Comparison of ENCODE assay signal across 11 cellular contexts in the genomic region with DNA sequence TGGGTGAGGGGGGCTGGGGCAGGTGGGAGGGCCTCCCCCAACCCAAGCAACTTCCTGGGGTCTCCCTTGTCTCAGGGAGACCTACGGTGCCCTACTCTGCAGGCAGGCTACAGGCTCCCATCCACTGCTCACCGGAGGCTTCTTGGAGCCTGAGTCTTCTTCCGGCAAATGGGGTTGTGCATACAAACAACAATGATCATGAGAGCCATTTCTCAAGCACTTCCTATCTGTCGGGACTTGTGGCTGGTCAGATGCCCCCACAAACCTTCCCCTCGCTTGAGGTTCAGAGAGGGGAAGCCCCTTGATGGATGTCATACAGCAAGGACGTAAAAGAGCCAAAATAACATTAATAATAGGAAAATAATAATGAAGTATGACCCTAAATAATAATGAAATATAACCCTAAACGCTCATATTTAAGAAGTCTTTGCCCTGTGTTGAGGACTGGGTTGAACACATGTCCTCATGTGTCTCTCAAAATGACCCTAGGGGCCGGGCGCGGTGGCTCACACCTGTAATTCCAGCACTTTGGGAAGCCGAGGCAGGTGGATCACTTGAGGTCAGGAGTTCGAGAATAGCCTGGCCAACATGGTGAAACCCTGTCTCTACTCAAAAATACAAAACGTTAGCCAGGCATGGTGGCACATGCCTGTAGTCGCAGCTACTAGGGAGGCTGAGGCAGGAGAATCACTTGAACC. TPM values are rescaled to one million over a fixed set of nuclear protein-coding genes. Genes with fewer than 3 reads are reported as not detected.
DNase-seq lines count a peak whose midpoint lies in the region; ATAC-seq and TF ChIP-seq lines count a peak whose summit lies in the region.
"Had no signal": no experiment of that assay in that cellular context is flagged by ENCODE, and none has a peak within 500 bp of the region (broad histone marks: within the 10 kb centered on the region; RNA-seq: fewer than 3 reads in every experiment).

No MANE protein-coding gene starts in this region.

- no peaks in the 10 kb centered on the region for H3K9me3 ChIP-seq in right atrium auricular region
- H3K9me3 ChIP-seq in lung (ENCODE audit: control insufficient read depth in 2 of 2, insufficient read depth in 1 of 2, low read length in 1 of 2) = no peaks in the 10 kb centered on the region
- H3K9me3 ChIP-seq: MG63 had no signal

- peaks cover 5 to 31% of the 10 kb centered on the region in 2 donors for H3K4me1 ChIP-seq in right atrium auricular region
- peaks cover 5 to 6% of the 10 kb centered on the region in 2 donors for H3K4me1 ChIP-seq in lung (ENCODE audit: control insufficient read depth in 2 of 2, insufficient read depth in 2 of 2, low read length in 2 of 2)
- H3K4me1 ChIP-seq in urinary bladder (ENCODE audit: insufficient read depth) = no peaks in the 10 kb centered on the region

- ATAC-seq in Right ventricle myocardium inferior = no peak
- ATAC-seq in activated CD8-positive, alpha-beta T cell treated with anti-CD3 and anti-CD28 coated beads for 36 hours = peak; percentile 41
- ATAC-seq in lung (ENCODE audit: insufficient read depth, low FRiP score) = no peak
- ATAC-seq in GM18907 (IDR thresholded peaks at IDR 0.05; ENCODE audit: unreplicated experiment) = no peak

- H3K27me3 Mint-ChIP-seq in activated CD8-positive, alpha-beta T cell treated with anti-CD3 and anti-CD28 coated beads for 36 hours = no peaks in the 10 kb centered on the region

- peak overlapping the region; percentile 99 for H3K4me3 Mint-ChIP-seq in activated CD8-positive, alpha-beta T cell treated with anti-CD3 and anti-CD28 coated beads for 36 hours

- intact Hi-C loops in Right ventricle myocardium inferior (cut with DNase I) = loop anchor here (10.0 kb wide), 1 partner anchor 111 kb away; no protein-coding TSS in a partner anchor
- intact Hi-C loops in activated CD8-positive, alpha-beta T cell treated with anti-CD3 and anti-CD28 coated beads for 36 hours (cut with micrococcal nuclease) = no loop called here

- WGBS in lung, 2 donors = 64 to 72% methylated on average over 14 of the region's 14 CpGs
- WGBS in urinary bladder = 86% methylated on average over 14 of the region's 14 CpGs

- no peaks in the 10 kb centered on the region for H3K9me3 Mint-ChIP-seq in activated CD8-positive, alpha-beta T cell treated with anti-CD3 and anti-CD28 coated beads for 36 hours

- H3K27me3 ChIP-seq in right atrium auricular region = no peaks in the 10 kb centered on the region
- H3K27me3 ChIP-seq in lung (ENCODE audit: control insufficient read depth, insufficient read depth) = no peaks in the 10 kb centered on the region
- H3K27me3 ChIP-seq: MG63 had no signal

- peaks cover 9% of the 10 kb centered on the region for H3K36me3 ChIP-seq in right atrium auricular region
- H3K36me3 ChIP-seq in lung (ENCODE audit: control insufficient read depth in 2 of 2, insufficient read depth in 2 of 2, low read length in 2 of 2) = peaks cover 0 to 8% of the 10 kb centered on the region in 2 donors
- H3K36me3 ChIP-seq in urinary bladder (ENCODE audit: insufficient read depth) = no peaks in the 10 kb centered on the region
- H3K36me3 ChIP-seq: MG63 had no signal

- DNase-seq in right atrium auricular region (ENCODE audit: low spot score) = no peak
- no peak for DNase-seq in Right ventricle myocardium inferior (ENCODE audit: missing footprints)
- DNase-seq in activated CD8-positive, alpha-beta T cell treated with anti-CD3 and anti-CD28 coated beads for 36 hours = peak; percentile 66
- no peak for DNase-seq in lung (ENCODE audit: low spot score)
- DNase-seq in NCI-H524 (lab: John Stamatoyannopoulos, UW) = no peak
- no peak for DNase-seq in DMS 273 treated with DMSO at 0.1 percent for 48 hours (lab: John Stamatoyannopoulos, UW)
- DNase-seq: MG63 had no signal

- H3K36me3 Mint-ChIP-seq in activated CD8-positive, alpha-beta T cell treated with anti-CD3 and anti-CD28 coated beads for 36 hours (ENCODE audit: low read depth) = peaks cover 35% of the 10 kb centered on the region

- CTCF ChIA-PET in activated CD8-positive, alpha-beta T cell treated with anti-CD3 and anti-CD28 coated beads for 36 hours (lab: Charles Lee) = interaction anchor here (1.2 to 2.4 kb wide), 5 partner anchors 8 to 69 kb away, joined by 4 to 10 read pairs (median 5); no protein-coding TSS in a partner anchor

- peaks cover 61% of the 10 kb centered on the region for H3K4me1 Mint-ChIP-seq in activated CD8-positive, alpha-beta T cell treated with anti-CD3 and anti-CD28 coated beads for 36 hours (ENCODE audit: low read depth)

- H3K4me3 ChIP-seq in right atrium auricular region (peak overlapping the region; percentile 12 to 30), lung (peak overlapping the region; percentile 8), urinary bladder (ENCODE audit: low read depth, low read length) (peak overlapping the region; percentile 27)
- H3K4me3 ChIP-seq: MG63, SK-N-MC had no signal

- H3K27ac ChIP-seq in right atrium auricular region (no peak overlapping the region), lung (ENCODE audit: low read depth in 1 of 2, low read length in 1 of 2) (peak overlapping the region in 1 of 2 donors; percentile 71), urinary bladder (ENCODE audit: low read depth) (no peak overlapping the region)
- H3K27ac ChIP-seq: SK-N-MC had no signal

- peak overlapping the region; percentile 100 for H3K27ac Mint-ChIP-seq in activated CD8-positive, alpha-beta T cell treated with anti-CD3 and anti-CD28 coated beads for 36 hours

- no peak for TF ChIP-seq CTCF in right atrium auricular region (IDR thresholded peaks at IDR 0.05)
- TF ChIP-seq CTCF in activated CD8-positive, alpha-beta T cell treated with anti-CD3 and anti-CD28 coated beads for 36 hours (IDR thresholded peaks at IDR 0.05) = no peak
- no peak for TF ChIP-seq CTCF in lung (IDR thresholded peaks at IDR 0.05; ENCODE audit: control extremely low read depth, extremely low read depth)

- POLR2A ChIA-PET in activated CD8-positive, alpha-beta T cell treated with anti-CD3 and anti-CD28 coated beads for 36 hours (lab: Charles Lee) = interaction anchor here (0.6 to 1.4 kb wide), 7 partner anchors 12 to 152 kb away, joined by 3 to 4 read pairs (median 3); partner anchors contain the start of gene DKKL1

RNA-seq across cellular contexts. Expression of gene CD37, which starts 0.7 kb away (rescaled TPM):
- total RNA-seq in right atrium auricular region = 10 to 100 TPM in 1 of 2 donors, 1 to 10 TPM in 1; 2.6 to 12.1 TPM
- 9.1 TPM for total RNA-seq in Right ventricle myocardium inferior
- total RNA-seq in activated CD8-positive, alpha-beta T cell treated with anti-CD3 and anti-CD28 coated beads for 36 hours = 100 to 1,000 TPM; 131 to 137 TPM
- total RNA-seq in lung = 10 to 100 TPM; 33.9 to 65.1 TPM
- polyA plus RNA-seq in lung = 100 to 1,000 TPM in 1 of 2 donors, 10 to 100 TPM in 1; 37.2 to 154 TPM
- total RNA-seq in urinary bladder = 6.5 TPM
- 12.4 TPM for polyA plus RNA-seq in urinary bladder
- total RNA-seq: lung microvascular endothelial cell had no signal

RNA-seq across cellular contexts. Expression of gene SLC6A16, which starts 10.9 kb away (rescaled TPM):
- total RNA-seq in right atrium auricular region (under 1 TPM; 0.56 to 0.90 TPM), Right ventricle myocardium inferior (0.92 TPM), lung (1 to 10 TPM; 1.8 to 2.5 TPM), urinary bladder (0.26 TPM)
- total RNA-seq in activated CD8-positive, alpha-beta T cell treated with anti-CD3 and anti-CD28 coated beads for 36 hours = 1 to 10 TPM in 1 of 2 experiments, under 1 TPM in 1; 0.61 to 1.1 TPM
- polyA plus RNA-seq in lung (1 to 10 TPM in 1 of 2 donors, under 1 TPM in 1; 0.93 to 2.4 TPM), urinary bladder (2.0 TPM)

RNA-seq across cellular contexts. Expression of gene TEAD2, which starts 26.3 kb away (rescaled TPM):
- 10 to 100 TPM; 39.8 to 45.3 TPM for total RNA-seq in right atrium auricular region
- 63.6 TPM for total RNA-seq in Right ventricle myocardium inferior
- total RNA-seq in activated CD8-positive, alpha-beta T cell treated with anti-CD3 and anti-CD28 coated beads for 36 hours = not detected
- 10 to 100 TPM; 31.4 to 40.0 TPM for total RNA-seq in lung
- 10 to 100 TPM; 21.9 to 31.5 TPM for polyA plus RNA-seq in lung
- total RNA-seq in urinary bladder = 21.1 TPM
- 54.8 TPM for polyA plus RNA-seq in urinary bladder

RNA-seq across cellular contexts. Expression of gene DKKL1, which starts 27.7 kb away (rescaled TPM):
- total RNA-seq in right atrium auricular region (not detected), Right ventricle myocardium inferior (not detected), lung (under 1 TPM; 0.85 to 0.95 TPM), urinary bladder (not detected)
- not detected for total RNA-seq in activated CD8-positive, alpha-beta T cell treated with anti-CD3 and anti-CD28 coated beads for 36 hours
- polyA plus RNA-seq in lung (under 1 TPM; 0.58 to 0.91 TPM), urinary bladder (0.46 TPM)

RNA-seq across cellular contexts. Expression of gene KASH5, which starts 52.1 kb away (rescaled TPM):
- total RNA-seq in right atrium auricular region = not detected
- total RNA-seq in Right ventricle myocardium inferior = not detected
- total RNA-seq in activated CD8-positive, alpha-beta T cell treated with anti-CD3 and anti-CD28 coated beads for 36 hours = under 1 TPM in 1 of 2 experiments, not detected in 1; 0.95 TPM
- total RNA-seq in lung = 1 to 10 TPM in 1 of 2 donors, not detected in 1; 2.9 TPM
- 1 to 10 TPM in 1 of 2 donors, under 1 TPM in 1; 0.52 to 1.5 TPM for polyA plus RNA-seq in lung
- total RNA-seq in urinary bladder = not detected
- not detected for polyA plus RNA-seq in urinary bladder
- total RNA-seq: lung microvascular endothelial cell had no signal

Comparison
In these comparisons a context has a peak if more than half of its experiments do, and no peak if none do; other contexts are left out.
1. RNA of gene TEAD2, which starts 26.3 kb away (total RNA-seq): 63.6 TPM in Right ventricle myocardium inferior (single experiment), 39.8 to 45.3 TPM in right atrium auricular region, 31.4 to 40.0 TPM in lung and 21.1 TPM in urinary bladder (single experiment); not detected in activated CD8-positive, alpha-beta T cell treated with anti-CD3 and anti-CD28 coated beads for 36 hours; every median in the first group is over 10 times any median in the second.
2. Peak in every context shown above with its lines, with median percentiles within 50 percentile points of each other: H3K4me3 ChIP-seq.